ENCODE assay signal across 10 cellular contexts in the genomic region with DNA sequence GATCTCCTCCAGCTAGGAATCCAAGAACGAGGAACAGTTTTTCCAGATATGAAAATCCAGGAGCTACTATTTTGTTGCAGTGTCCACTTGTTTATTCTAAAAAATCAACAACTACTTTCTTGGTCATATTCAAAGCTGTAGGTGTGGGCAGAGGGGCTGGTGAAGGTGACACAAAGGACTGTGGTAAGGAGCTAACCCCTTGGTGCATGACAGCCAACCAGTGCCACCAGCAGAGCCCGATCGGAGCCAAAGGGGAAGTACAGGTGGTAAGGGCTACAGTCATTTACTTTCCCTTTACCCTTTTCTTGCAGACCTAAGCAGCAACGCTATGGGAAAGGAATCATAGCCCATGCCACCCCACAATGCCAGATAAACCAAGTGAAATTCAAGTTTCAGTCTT. TPM values are rescaled to one million over a fixed set of nuclear protein-coding genes. Genes with fewer than 3 reads are reported as not detected.
DNase-seq lines count a peak whose midpoint lies in the region; ATAC-seq and TF ChIP-seq lines count a peak whose summit lies in the region.
"Had no signal": no experiment of that assay in that cellular context is flagged by ENCODE, and none has a peak within 500 bp of the region (broad histone marks: within the 10 kb centered on the region; RNA-seq: fewer than 3 reads in every experiment).

No MANE protein-coding gene starts in this region.

- H3K9me2 ChIP-seq in GM23338 (ENCODE audit: insufficient read depth) (no peaks in the 10 kb centered on the region), PC-9 (ENCODE audit: insufficient read depth) (no peaks in the 10 kb centered on the region; the same call in 1 of the 2 replicates)

- no peaks in the 10 kb centered on the region for H3K27me3 ChIP-seq in GM23338 (ENCODE audit: insufficient read depth)
- no peaks in the 10 kb centered on the region for H3K27me3 ChIP-seq in PC-9 (ENCODE audit: insufficient read depth, low read depth)
- H3K27me3 ChIP-seq: pancreas had no signal

- TF ChIP-seq CTCF in GM23338 (conservative IDR thresholded peaks at IDR 0.05; ENCODE audit: low read depth in 2 of 2), result no peak
- no peak for TF ChIP-seq CTCF in PC-9 (conservative IDR thresholded peaks at IDR 0.05)

- H2AFZ ChIP-seq in GM23338, result no peak overlapping the region
- no peak overlapping the region for H2AFZ ChIP-seq in PC-9

- BruUV-seq in PC-9 (replicated peaks; lab: Mats Ljungman, UMichigan), result no TSS peak

- H3K36me3 Mint-ChIP-seq in activated CD8-positive, alpha-beta memory T cell treated with anti-CD3 and anti-CD28 coated beads, Interleukin-2, amount 10 ng/mL, durations not matched to agents 7 days and 5 days, result no peaks in the 10 kb centered on the region
- no peaks in the 10 kb centered on the region for H3K36me3 Mint-ChIP-seq in GM23338 (ENCODE audit: low read depth)

- no peaks in the 10 kb centered on the region for H3K9me3 ChIP-seq in PC-9 (ENCODE audit: insufficient read depth, low read depth)
- H3K9me3 ChIP-seq: pancreas had no signal

- intact Hi-C loops in PC-9 (cut with micrococcal nuclease; ENCODE audit: unreplicated experiment), result no loop called here

- peaks cover 41% of the 10 kb centered on the region for H3K4me1 Mint-ChIP-seq in activated CD8-positive, alpha-beta memory T cell treated with anti-CD3 and anti-CD28 coated beads, Interleukin-2, amount 10 ng/mL, durations not matched to agents 7 days and 5 days
- peaks cover 21% of the 10 kb centered on the region for H3K4me1 Mint-ChIP-seq in GM23338

- no peak overlapping the region for H3K4me3 Mint-ChIP-seq in activated CD8-positive, alpha-beta memory T cell treated with anti-CD3 and anti-CD28 coated beads, Interleukin-2, amount 10 ng/mL, durations not matched to agents 7 days and 5 days
- H3K4me3 Mint-ChIP-seq in GM23338, result no peak overlapping the region

- no peaks in the 10 kb centered on the region for H3K79me2 ChIP-seq in GM23338 (replicated peaks; ENCODE audit: insufficient read depth)
- no peaks in the 10 kb centered on the region for H3K79me2 ChIP-seq in PC-9 (ENCODE audit: low read depth)

- POLR2A ChIA-PET in PC-9 (lab: Charles Lee; ENCODE audit: unreplicated experiment), result no interaction called here

- no peaks in the 10 kb centered on the region for H3K9me3 Mint-ChIP-seq in activated CD8-positive, alpha-beta memory T cell treated with anti-CD3 and anti-CD28 coated beads, Interleukin-2, amount 10 ng/mL, durations not matched to agents 7 days and 5 days (ENCODE audit: low read depth)
- H3K9me3 Mint-ChIP-seq in GM23338, result no peaks in the 10 kb centered on the region

- H3K27ac Mint-ChIP-seq in activated CD8-positive, alpha-beta memory T cell treated with anti-CD3 and anti-CD28 coated beads, Interleukin-2, amount 10 ng/mL, durations not matched to agents 7 days and 5 days, result no peak overlapping the region
- H3K27ac Mint-ChIP-seq in GM23338, result 0 out of 2 replicates have a peak overlapping the region, but pooled peaks have one; percentile 25

- ATAC-seq in activated CD8-positive, alpha-beta memory T cell treated with anti-CD3 and anti-CD28 coated beads, Interleukin-2, amount 10 ng/mL, durations not matched to agents 7 days and 5 days, result peak; percentile 42
- ATAC-seq in GM23338 (no peak), HG03025 (IDR thresholded peaks at IDR 0.05; ENCODE audit: low FRiP score, unreplicated experiment) (no peak)

- no peak for DNase-seq in activated CD8-positive, alpha-beta memory T cell treated with anti-CD3 and anti-CD28 coated beads, Interleukin-2, amount 10 ng/mL, durations not matched to agents 7 days and 5 days
- DNase-seq in activated CD8-positive, alpha-beta memory T cell treated with anti-CD3 and anti-CD28 coated beads for 24 hours, result no peak
- DNase-seq in GM23338 (ENCODE audit: low spot score) (no peak), PC-9 (no peak), NCI-H774 (lab: John Stamatoyannopoulos, UW) (no peak), NCI-H146 (lab: John Stamatoyannopoulos, UW) (no peak)
- DNase-seq: pancreas had no signal

- CTCF ChIA-PET in activated CD8-positive, alpha-beta memory T cell treated with anti-CD3 and anti-CD28 coated beads, Interleukin-2, amount 10 ng/mL, durations not matched to agents 7 days and 5 days (lab: Charles Lee), result interaction anchor here (1.5 kb wide), 1 partner anchor 8 kb away, joined by 4 read pairs; no protein-coding TSS in a partner anchor
- CTCF ChIA-PET in PC-9 (lab: Charles Lee), result no interaction called here

- no peak overlapping the region for H3K4me2 ChIP-seq in GM23338
- peak overlapping the region; percentile 55; the same call in 1 of the 2 replicates for H3K4me2 ChIP-seq in PC-9

- no peaks in the 10 kb centered on the region for H3F3A ChIP-seq in GM23338 (replicated peaks; ENCODE audit: low read depth)
- 0 out of 2 replicates have a peak, but pooled peaks cover 9% of the 10 kb centered on the region for H3F3A ChIP-seq in PC-9 (ENCODE audit: insufficient read depth, low read depth)

- no peaks in the 10 kb centered on the region for H3K27me3 Mint-ChIP-seq in activated CD8-positive, alpha-beta memory T cell treated with anti-CD3 and anti-CD28 coated beads, Interleukin-2, amount 10 ng/mL, durations not matched to agents 7 days and 5 days
- H3K27me3 Mint-ChIP-seq in GM23338 (ENCODE audit: insufficient read depth, low read depth, poor library complexity), result peaks cover 2% of the 10 kb centered on the region

- H4K20me1 ChIP-seq in GM23338 (replicated peaks; ENCODE audit: insufficient read depth), result no peaks in the 10 kb centered on the region
- H4K20me1 ChIP-seq in PC-9 (ENCODE audit: insufficient read depth), result no peaks in the 10 kb centered on the region

- H3K4me3 ChIP-seq in GM23338, result no peak overlapping the region
- no peak overlapping the region for H3K4me3 ChIP-seq in PC-9
- H3K4me3 ChIP-seq in skin epidermis, result no peak overlapping the region
- H3K4me3 ChIP-seq: pancreas had no signal

- no peaks in the 10 kb centered on the region for H3K36me3 ChIP-seq in GM23338 (ENCODE audit: insufficient read depth)
- no peaks in the 10 kb centered on the region for H3K36me3 ChIP-seq in PC-9 (ENCODE audit: low read depth)
- H3K36me3 ChIP-seq: pancreas had no signal

- H3K4me1 ChIP-seq in GM23338 (ENCODE audit: insufficient read depth) (no peaks in the 10 kb centered on the region), PC-9 (replicated peaks; ENCODE audit: insufficient read depth) (peaks cover 32% of the 10 kb centered on the region)

- no peak overlapping the region for H3K27ac ChIP-seq in GM23338 (ENCODE audit: low read depth)
- 0 out of 2 replicates have a peak overlapping the region, but pooled peaks have one; percentile 23 for H3K27ac ChIP-seq in PC-9
- H3K27ac ChIP-seq in skin epidermis, result peak overlapping the region in 17 of 21 experiments; percentile 15 to 76 (median 63)
- H3K27ac ChIP-seq: pancreas had no signal

TF ChIP-seq in GM23338, 12 proteins besides CTCF, POLR2A, EP300 and RAD21 (continues in another document):
- TF ChIP-seq JUNB (IDR thresholded peaks at IDR 0.05; ENCODE audit: unreplicated experiment), result no peak
- TF ChIP-seq POLR2AphosphoS5 (IDR thresholded peaks at IDR 0.05; ENCODE audit: low read depth), result no peak
- TF ChIP-seq EZH2phosphoT487 (IDR thresholded peaks at IDR 0.05; ENCODE audit: unreplicated experiment), result no peak
- no peak for TF ChIP-seq ZNF331 (CRISPR knock-in tag; IDR thresholded peaks at IDR 0.05; ENCODE audit: low read depth)
- TF ChIP-seq ZNF114 (CRISPR knock-in tag; IDR thresholded peaks at IDR 0.05), result no peak
- TF ChIP-seq CREB1 (CRISPR knock-in tag; IDR thresholded peaks at IDR 0.05; ENCODE audit: low read depth), result no peak
- no peak for TF ChIP-seq STAT1 (IDR thresholded peaks at IDR 0.05; ENCODE audit: unreplicated experiment)
- no peak for TF ChIP-seq NANOG (IDR thresholded peaks at IDR 0.05; ENCODE audit: borderline replicate concordance)

RNA-seq across cellular contexts. Expression of gene PLA1A, which starts 30.7 kb away (rescaled TPM):
- total RNA-seq in activated CD8-positive, alpha-beta memory T cell treated with anti-CD3 and anti-CD28 coated beads, Interleukin-2, amount 10 ng/mL, durations not matched to agents 7 days and 5 days, result under 1 TPM in 1 of 2 experiments, not detected in 1; 0.68 TPM
- total RNA-seq in GM23338 (2014; rRNA removed; shearing (Covaris generic)), result not detected in 2 replicates
- polyA plus RNA-seq in GM23338 (2016; fragmentation: Nextera tagmentation; extraction: Ambion mirVana), result not detected in 2 replicates
- not detected in 2 replicates for total RNA-seq in PC-9 (2021)
- total RNA-seq: NCI-H460 had no signal

RNA-seq across cellular contexts. Expression of gene POPDC2, which starts 32.0 kb away (rescaled TPM):
- total RNA-seq in activated CD8-positive, alpha-beta memory T cell treated with anti-CD3 and anti-CD28 coated beads, Interleukin-2, amount 10 ng/mL, durations not matched to agents 7 days and 5 days, result 1 to 10 TPM; 2.3 to 3.1 TPM
- not detected in 2 replicates for total RNA-seq in GM23338 (2014; rRNA removed; shearing (Covaris generic))
- polyA plus RNA-seq in GM23338 (2016; fragmentation: Nextera tagmentation; extraction: Ambion mirVana), result 0.36 and 0.37 TPM in 2 replicates
- 3.0 and 3.5 TPM in 2 replicates for total RNA-seq in PC-9 (2021)
- total RNA-seq: NCI-H460 had no signal

RNA-seq across cellular contexts. Expression of gene COX17, which starts 48.8 kb away (rescaled TPM):
- total RNA-seq in activated CD8-positive, alpha-beta memory T cell treated with anti-CD3 and anti-CD28 coated beads, Interleukin-2, amount 10 ng/mL, durations not matched to agents 7 days and 5 days, result 10 to 100 TPM; 66.6 to 80.7 TPM
- total RNA-seq in GM23338 (2014; rRNA removed; shearing (Covaris generic)), result 14.0 and 24.0 TPM in 2 replicates
- polyA plus RNA-seq in GM23338 (2016; fragmentation: Nextera tagmentation; extraction: Ambion mirVana), result 324 and 376 TPM in 2 replicates
- 57.6 and 61.4 TPM in 2 replicates for total RNA-seq in PC-9 (2021)

RNA-seq across cellular contexts. Expression of gene ADPRH, which starts 49.1 kb away (rescaled TPM):
- total RNA-seq in activated CD8-positive, alpha-beta memory T cell treated with anti-CD3 and anti-CD28 coated beads, Interleukin-2, amount 10 ng/mL, durations not matched to agents 7 days and 5 days, result 10 to 100 TPM in 1 of 2 experiments, 1 to 10 TPM in 1; 6.1 to 19.3 TPM
- total RNA-seq in GM23338 (2014; rRNA removed; shearing (Covaris generic)), result 3.4 and 4.4 TPM in 2 replicates
- polyA plus RNA-seq in GM23338 (2016; fragmentation: Nextera tagmentation; extraction: Ambion mirVana), result 1.2 and 1.7 TPM in 2 replicates
- 1.4 and 1.6 TPM in 2 replicates for total RNA-seq in PC-9 (2021)
